In genomic region chr3:188264231-188265213, GRCh38 we compare ENCODE assay signal across 11 cellular contexts.
DNase-seq lines count a peak whose midpoint lies in the region; ATAC-seq, FAIRE-seq and TF ChIP-seq lines count a peak whose summit lies in the region.
"Had no signal": no experiment of that assay in that cellular context is flagged by ENCODE, and none has a peak within 500 bp of the region (broad histone marks: within the 10 kb centered on the region; RNA-seq: fewer than 3 reads in every experiment).

No MANE protein-coding gene starts in this region.

- CTCF ChIA-PET in HepG2 (lab: Yijun Ruan, JAX; ENCODE audit: low intra/inter-chr PET ratio, low total read pairs): no interaction called here

- no peaks in the 10 kb centered on the region for H3K9me3 ChIP-seq in HepG2 (ENCODE audit: low read length)
- H3K9me3 ChIP-seq in subcutaneous abdominal adipose tissue (ENCODE audit: control insufficient read depth in 5 of 5, low read length in 5 of 5): no peaks in the 10 kb centered on the region

- 44% methylated on average over 7 of the region's 7 CpGs for WGBS in HepG2 (ENCODE audit: low lambda C conversion rate)

- TF ChIP-seq RAD21 in HepG2 (CRISPR knock-in tag; IDR thresholded peaks at IDR 0.05): no peak

- intact Hi-C loops in HepG2 (cut with micrococcal nuclease; ENCODE audit: unreplicated experiment): loop anchor here (10.0 kb wide), 1 partner anchor 520 kb away; the partner anchor contains the start of gene BCL6

- no TSS peak for BruUV-seq in HepG2 (replicated peaks; lab: Mats Ljungman, UMichigan)

- TF ChIP-seq CTCF in HepG2 (CRISPR knock-in tag; IDR thresholded peaks at IDR 0.05): no peak

- no peak for FAIRE-seq in HepG2 (lab: Jason Lieb, UNC)
- FAIRE-seq: endometrium had no signal

- peaks cover 83% of the 10 kb centered on the region for H3K4me1 ChIP-seq in HepG2 (ENCODE audit: insufficient read depth, low read length)
- peaks cover 5 to 48% (median 39%) of the 10 kb centered on the region in 5 donors for H3K4me1 ChIP-seq in subcutaneous abdominal adipose tissue (ENCODE audit: control insufficient read depth in 5 of 5, insufficient read depth in 5 of 5, low read length in 5 of 5)

- ATAC-seq in HepG2: peak; percentile 75
- ATAC-seq in HG03469 (IDR thresholded peaks at IDR 0.05; ENCODE audit: unreplicated experiment): no peak
- ATAC-seq: stimulated activated naive CD8-positive, alpha-beta T cell treated with anti-CD3 and anti-CD28 coated beads, Interleukin-15, amount 100 ng/mL, for 72 hours had no signal

- in situ Hi-C loops in HepG2 (cut with HindIII; ENCODE audit: extremely low pct_ligation_motif_present, low pct_unique_long_range_greater_than_20kb): no loop called here

- DNase-seq in HCEC 1CT (peak; percentile 69), dermis blood vessel endothelial cell (peak; percentile 41), HepG2 (ENCODE audit: low spot score) (peak; percentile 29), HPDE6-E6E7 (ENCODE audit: extremely low spot score) (no peak), SHP77 (lab: John Stamatoyannopoulos, UW) (no peak), NCI-H1092 (lab: John Stamatoyannopoulos, UW) (no peak)
- DNase-seq: NCI-H1092 treated with DMSO at 0.1 percent for 48 hours; stimulated activated naive CD8-positive, alpha-beta T cell treated with anti-CD3 and anti-CD28 coated beads, Interleukin-15, amount 100 ng/mL, for 72 hours had no signal

- H3K27me3 ChIP-seq in HepG2 (ENCODE audit: control insufficient read depth in 1 of 2, insufficient read depth in 2 of 2, low read length in 2 of 2) (no peaks in the 10 kb centered on the region), subcutaneous abdominal adipose tissue (ENCODE audit: control insufficient read depth in 5 of 5, insufficient read depth in 4 of 5, low read length in 5 of 5) (no peaks in the 10 kb centered on the region)

- no peak for TF ChIP-seq EP300 in HepG2 (IDR thresholded peaks at IDR 0.05; ENCODE audit: low read depth in 2 of 2, low read length in 2 of 2)
- no peak for TF ChIP-seq EP300 in HepG2 (CRISPR knock-in tag; IDR thresholded peaks at IDR 0.05; ENCODE audit: borderline replicate concordance)

- peak overlapping the region; percentile 20; the same call in 1 of the 2 replicates for H3K9ac ChIP-seq in HepG2 (ENCODE audit: insufficient read depth, low read depth, low read length)
- peak overlapping the region in 4 of 5 donors; percentile 1 to 77 (median 18) for H3K9ac ChIP-seq in subcutaneous abdominal adipose tissue (ENCODE audit: low read length in 5 of 5)

- no peak overlapping the region for H2AFZ ChIP-seq in HepG2 (ENCODE audit: low read length)

- peak overlapping the region; percentile 49 for H3K4me2 ChIP-seq in HepG2 (ENCODE audit: low read depth, low read length)

- no peak overlapping the region for H3K4me3 ChIP-seq in HepG2 (replicated peaks in 1 of 3; ENCODE audit: insufficient read depth in 1 of 3, low read depth in 2 of 3, low read length in 3 of 3)
- H3K4me3 ChIP-seq in subcutaneous abdominal adipose tissue (ENCODE audit: low read depth in 1 of 5, low read length in 5 of 5): peak overlapping the region in 1 of 5 donors; percentile 6

- TF ChIP-seq POLR2A in HepG2 (IDR thresholded peaks at IDR 0.05; ENCODE audit: insufficient read depth in 1 of 2, low read depth in 2 of 2, low read length in 2 of 2): no peak

- H4K20me1 ChIP-seq in HepG2 (ENCODE audit: insufficient read depth, low read length): no peaks in the 10 kb centered on the region

- H3K27ac ChIP-seq in HepG2 (ENCODE audit: extremely low read length, insufficient read depth, low read length): peak overlapping the region; percentile 33
- H3K27ac ChIP-seq in subcutaneous abdominal adipose tissue (ENCODE audit: low read depth, low read length): peak overlapping the region; percentile 93

- H3K79me2 ChIP-seq in HepG2 (ENCODE audit: insufficient read depth, low read length): peaks cover 42% of the 10 kb centered on the region

- no peaks in the 10 kb centered on the region; a peak in 2 of 5 replicates for H3K36me3 ChIP-seq in HepG2 (replicated peaks in 1 of 2; ENCODE audit: control insufficient read depth in 1 of 2, insufficient read depth in 2 of 2, low read length in 2 of 2)
- no peaks in the 10 kb centered on the region for H3K36me3 ChIP-seq in subcutaneous abdominal adipose tissue (ENCODE audit: control insufficient read depth in 5 of 5, insufficient read depth in 5 of 5, low read length in 5 of 5)

- POLR2A ChIA-PET in HepG2 (lab: Yijun Ruan, JAX): interaction anchor here (0.9 to 1.3 kb wide), 3 partner anchors 30 to 514 kb away, joined by 3 read pairs; no protein-coding TSS in a partner anchor

TF ChIP-seq in HepG2, 621 proteins besides CTCF, POLR2A, EP300 and RAD21 (continues in another document):
- TF ChIP-seq, protein P1, sequence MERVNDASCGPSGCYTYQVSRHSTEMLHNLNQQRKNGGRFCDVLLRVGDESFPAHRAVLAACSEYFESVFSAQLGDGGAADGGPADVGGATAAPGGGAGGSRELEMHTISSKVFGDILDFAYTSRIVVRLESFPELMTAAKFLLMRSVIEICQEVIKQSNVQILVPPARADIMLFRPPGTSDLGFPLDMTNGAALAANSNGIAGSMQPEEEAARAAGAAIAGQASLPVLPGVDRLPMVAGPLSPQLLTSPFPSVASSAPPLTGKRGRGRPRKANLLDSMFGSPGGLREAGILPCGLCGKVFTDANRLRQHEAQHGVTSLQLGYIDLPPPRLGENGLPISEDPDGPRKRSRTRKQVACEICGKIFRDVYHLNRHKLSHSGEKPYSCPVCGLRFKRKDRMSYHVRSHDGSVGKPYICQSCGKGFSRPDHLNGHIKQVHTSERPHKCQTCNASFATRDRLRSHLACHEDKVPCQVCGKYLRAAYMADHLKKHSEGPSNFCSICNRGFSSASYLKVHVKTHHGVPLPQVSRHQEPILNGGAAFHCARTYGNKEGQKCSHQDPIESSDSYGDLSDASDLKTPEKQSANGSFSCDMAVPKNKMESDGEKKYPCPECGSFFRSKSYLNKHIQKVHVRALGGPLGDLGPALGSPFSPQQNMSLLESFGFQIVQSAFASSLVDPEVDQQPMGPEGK (CRISPR knock-in tag; IDR thresholded peaks at IDR 0.05): no peak
- TF ChIP-seq CENPX (CRISPR knock-in tag; IDR thresholded peaks at IDR 0.05) (no peak), RARA (CRISPR knock-in tag; IDR thresholded peaks at IDR 0.05) (peak; percentile 37; the same call in 1 of the 2 replicates), SNRNP70 (IDR thresholded peaks at IDR 0.05; ENCODE audit: low read depth, low read length) (no peak), HHEX (CRISPR knock-in tag; IDR thresholded peaks at IDR 0.05) (no peak), FOXA3 (CRISPR knock-in tag; IDR thresholded peaks at IDR 0.05) (no peak), SALL1 (CRISPR knock-in tag; IDR thresholded peaks at IDR 0.05) (peak; percentile 14; the same call in 1 of the 2 replicates), KAT8 (CRISPR knock-in tag; IDR thresholded peaks at IDR 0.05) (no peak), NBN (conservative IDR thresholded peaks at IDR 0.05) (no peak), CEBPG (CRISPR knock-in tag; IDR thresholded peaks at IDR 0.05) (peak; percentile 23; the same call in 1 of the 2 replicates), ZKSCAN5 (CRISPR knock-in tag; IDR thresholded peaks at IDR 0.05) (no peak)
- TF ChIP-seq, protein P2, sequence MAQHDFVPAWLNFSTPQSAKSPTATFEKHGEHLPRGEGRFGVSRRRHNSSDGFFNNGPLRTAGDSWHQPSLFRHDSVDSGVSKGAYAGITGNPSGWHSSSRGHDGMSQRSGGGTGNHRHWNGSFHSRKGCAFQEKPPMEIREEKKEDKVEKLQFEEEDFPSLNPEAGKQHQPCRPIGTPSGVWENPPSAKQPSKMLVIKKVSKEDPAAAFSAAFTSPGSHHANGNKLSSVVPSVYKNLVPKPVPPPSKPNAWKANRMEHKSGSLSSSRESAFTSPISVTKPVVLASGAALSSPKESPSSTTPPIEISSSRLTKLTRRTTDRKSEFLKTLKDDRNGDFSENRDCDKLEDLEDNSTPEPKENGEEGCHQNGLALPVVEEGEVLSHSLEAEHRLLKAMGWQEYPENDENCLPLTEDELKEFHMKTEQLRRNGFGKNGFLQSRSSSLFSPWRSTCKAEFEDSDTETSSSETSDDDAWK (CRISPR knock-in tag; IDR thresholded peaks at IDR 0.05): no peak
- TF ChIP-seq, protein P3, sequence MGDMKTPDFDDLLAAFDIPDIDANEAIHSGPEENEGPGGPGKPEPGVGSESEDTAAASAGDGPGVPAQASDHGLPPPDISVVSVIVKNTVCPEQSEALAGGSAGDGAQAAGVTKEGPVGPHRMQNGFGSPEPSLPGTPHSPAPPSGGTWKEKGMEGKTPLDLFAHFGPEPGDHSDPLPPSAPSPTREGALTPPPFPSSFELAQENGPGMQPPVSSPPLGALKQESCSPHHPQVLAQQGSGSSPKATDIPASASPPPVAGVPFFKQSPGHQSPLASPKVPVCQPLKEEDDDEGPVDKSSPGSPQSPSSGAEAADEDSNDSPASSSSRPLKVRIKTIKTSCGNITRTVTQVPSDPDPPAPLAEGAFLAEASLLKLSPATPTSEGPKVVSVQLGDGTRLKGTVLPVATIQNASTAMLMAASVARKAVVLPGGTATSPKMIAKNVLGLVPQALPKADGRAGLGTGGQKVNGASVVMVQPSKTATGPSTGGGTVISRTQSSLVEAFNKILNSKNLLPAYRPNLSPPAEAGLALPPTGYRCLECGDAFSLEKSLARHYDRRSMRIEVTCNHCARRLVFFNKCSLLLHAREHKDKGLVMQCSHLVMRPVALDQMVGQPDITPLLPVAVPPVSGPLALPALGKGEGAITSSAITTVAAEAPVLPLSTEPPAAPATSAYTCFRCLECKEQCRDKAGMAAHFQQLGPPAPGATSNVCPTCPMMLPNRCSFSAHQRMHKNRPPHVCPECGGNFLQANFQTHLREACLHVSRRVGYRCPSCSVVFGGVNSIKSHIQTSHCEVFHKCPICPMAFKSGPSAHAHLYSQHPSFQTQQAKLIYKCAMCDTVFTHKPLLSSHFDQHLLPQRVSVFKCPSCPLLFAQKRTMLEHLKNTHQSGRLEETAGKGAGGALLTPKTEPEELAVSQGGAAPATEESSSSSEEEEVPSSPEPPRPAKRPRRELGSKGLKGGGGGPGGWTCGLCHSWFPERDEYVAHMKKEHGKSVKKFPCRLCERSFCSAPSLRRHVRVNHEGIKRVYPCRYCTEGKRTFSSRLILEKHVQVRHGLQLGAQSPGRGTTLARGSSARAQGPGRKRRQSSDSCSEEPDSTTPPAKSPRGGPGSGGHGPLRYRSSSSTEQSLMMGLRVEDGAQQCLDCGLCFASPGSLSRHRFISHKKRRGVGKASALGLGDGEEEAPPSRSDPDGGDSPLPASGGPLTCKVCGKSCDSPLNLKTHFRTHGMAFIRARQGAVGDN (CRISPR knock-in tag; IDR thresholded peaks at IDR 0.05): no peak

Comparison
In these comparisons a context has a peak if more than half of its experiments do, and no peak if none do; other contexts are left out.
1. DNase-seq: peak in HCEC 1CT (single experiment), dermis blood vessel endothelial cell (single experiment) and HepG2 (single experiment); none in HPDE6-E6E7 (single experiment), SHP77 (0 of 2) and NCI-H1092 (single experiment).